23 cellular contexts compared by ENCODE assay signal in the genomic region with DNA sequence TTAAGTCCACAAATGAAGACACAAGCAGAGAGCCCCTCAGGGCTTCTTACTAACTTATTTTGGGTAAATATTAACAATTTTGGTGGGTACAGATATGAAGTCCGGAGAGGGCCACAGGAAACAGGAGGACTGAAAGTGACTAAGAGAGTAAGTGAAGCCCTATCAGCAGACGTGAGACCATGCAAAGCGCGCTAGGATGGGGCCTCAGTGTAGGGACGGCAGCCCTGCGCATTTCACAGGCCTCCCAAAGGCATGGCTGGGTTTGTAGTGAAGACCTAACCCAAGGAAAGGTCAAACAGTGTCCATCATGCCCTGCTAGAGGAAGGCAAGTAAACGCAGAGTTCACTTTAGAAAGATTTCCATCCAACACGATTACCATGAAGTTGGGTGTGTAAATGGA. TPM values are rescaled to one million over a fixed set of nuclear protein-coding genes. Genes with fewer than 3 reads are reported as not detected.
DNase-seq lines count a peak whose midpoint lies in the region; ATAC-seq, FAIRE-seq and TF ChIP-seq lines count a peak whose summit lies in the region.
"Had no signal": no experiment of that assay in that cellular context is flagged by ENCODE, and none has a peak within 500 bp of the region (broad histone marks: within the 10 kb centered on the region; RNA-seq: fewer than 3 reads in every experiment).

No MANE protein-coding gene starts in this region.

- H3K27me3 ChIP-seq in MM.1S (replicated peaks; ENCODE audit: insufficient read depth, low read length) = no peaks in the 10 kb centered on the region
- H3K27me3 ChIP-seq: Peyer's patch had no signal

- H3K4me3 ChIP-seq in MM.1S (ENCODE audit: low read length) = no peak overlapping the region
- H3K4me3 ChIP-seq: A549, HAP-1, Peyer's patch, SK-N-MC had no signal

- no peak overlapping the region for H3K9ac ChIP-seq in MM.1S (ENCODE audit: low read length)

- H3K9me3 ChIP-seq in MM.1S (replicated peaks; ENCODE audit: insufficient read depth, low read length) = no peaks in the 10 kb centered on the region
- H3K9me3 ChIP-seq: A549, HAP-1, Peyer's patch had no signal

- peaks cover 29% of the 10 kb centered on the region for H3K4me1 ChIP-seq in MM.1S (ENCODE audit: low read length)
- H3K4me1 ChIP-seq: HAP-1 had no signal

- peak overlapping the region; percentile 69; the same call in 1 of the 2 replicates for H3K4me2 ChIP-seq in MM.1S (ENCODE audit: low read depth, low read length)
- H3K4me2 ChIP-seq: A549 had no signal

- no peak for ATAC-seq in HG02678 (IDR thresholded peaks at IDR 0.05; ENCODE audit: unreplicated experiment)
- no peak for ATAC-seq in activated T-cell treated with anti-CD3 and anti-CD28 coated beads, Interleukin-2, amount 50 U/mL, for 4 hours
- ATAC-seq: A549 had no signal

- peak overlapping the region; percentile 33 for H3K27ac Mint-ChIP-seq in nephron progenitor cell
- H3K27ac Mint-ChIP-seq: B cell, HFFc6 had no signal

- H3K9me3 Mint-ChIP-seq in nephron progenitor cell = no peaks in the 10 kb centered on the region
- H3K9me3 Mint-ChIP-seq in activated T-cell treated with anti-CD3 and anti-CD28 coated beads, Interleukin-2, amount 50 U/mL, for 4 hours = no peaks in the 10 kb centered on the region
- H3K9me3 Mint-ChIP-seq: HFFc6 had no signal

- DNase-seq in GM18507 (ENCODE audit: extremely low spot score, insufficient read length, low read depth) = no peak
- DNase-seq in MM.1S = no peak
- no peak for DNase-seq in caudate nucleus (lab: John Stamatoyannopoulos, UW)
- no peak for DNase-seq in nephron progenitor cell
- no peak for DNase-seq in activated T-cell treated with anti-CD3 and anti-CD28 coated beads, Interleukin-2, amount 50 U/mL, for 4 hours
- DNase-seq in putamen (ENCODE audit: low spot score) = no peak
- DNase-seq: DMS153, DND-41, GOT3, HFFc6, Kasumi-1, MV-4-11, NCI-H2029, NCI-H446 treated with DMSO at 0.1 percent for 48 hours, NCI-H526 treated with DMSO at 0.1 percent for 48 hours, OCI-M1, SHP77 treated with DMSO at 0.1 percent for 48 hours had no signal

- H3K27me3 Mint-ChIP-seq in nephron progenitor cell (ENCODE audit: low read depth, poor library complexity) = no peaks in the 10 kb centered on the region
- H3K27me3 Mint-ChIP-seq in activated T-cell treated with anti-CD3 and anti-CD28 coated beads, Interleukin-2, amount 50 U/mL, for 4 hours (ENCODE audit: low read depth) = no peaks in the 10 kb centered on the region
- H3K27me3 Mint-ChIP-seq: B cell had no signal

- no peaks in the 10 kb centered on the region for H3K36me3 ChIP-seq in MM.1S (replicated peaks; ENCODE audit: insufficient read depth, low read length)
- H3K36me3 ChIP-seq: HAP-1 had no signal

- peak overlapping the region; percentile 81; the same call in 1 of the 2 replicates for H3K27ac ChIP-seq in MM.1S (ENCODE audit: low read length)
- H3K27ac ChIP-seq in caudate nucleus (ENCODE audit: low read depth, low read length) = peak overlapping the region; percentile 27
- H3K27ac ChIP-seq: Peyer's patch, SK-N-MC had no signal

- H4K20me1 ChIP-seq in MM.1S (ENCODE audit: insufficient read depth, low read length) = no peaks in the 10 kb centered on the region

- no peak overlapping the region for H3K4me3 Mint-ChIP-seq in nephron progenitor cell
- H3K4me3 Mint-ChIP-seq in activated T-cell treated with anti-CD3 and anti-CD28 coated beads, Interleukin-2, amount 50 U/mL, for 4 hours = no peak overlapping the region
- H3K4me3 Mint-ChIP-seq: B cell, HFFc6 had no signal

- no peak overlapping the region for H2AFZ ChIP-seq in MM.1S (ENCODE audit: low read length)

- peaks cover 37% of the 10 kb centered on the region for H3K4me1 Mint-ChIP-seq in nephron progenitor cell
- H3K4me1 Mint-ChIP-seq in activated T-cell treated with anti-CD3 and anti-CD28 coated beads, Interleukin-2, amount 50 U/mL, for 4 hours (ENCODE audit: low read depth) = no peaks in the 10 kb centered on the region
- H3K4me1 Mint-ChIP-seq: B cell had no signal

- FAIRE-seq in GM18507 (lab: Jason Lieb, UNC) = peak; percentile 81
- FAIRE-seq: A549 had no signal

- H3K79me2 ChIP-seq in MM.1S (ENCODE audit: low read length) = no peaks in the 10 kb centered on the region

- TF ChIP-seq CTCF in MM.1S (IDR thresholded peaks at IDR 0.05; ENCODE audit: low read length) (no peak), nephron progenitor cell (IDR thresholded peaks at IDR 0.05) (no peak)

- H3K36me3 Mint-ChIP-seq in nephron progenitor cell (ENCODE audit: low read depth) = peaks cover 9% of the 10 kb centered on the region
- H3K36me3 Mint-ChIP-seq in activated T-cell treated with anti-CD3 and anti-CD28 coated beads, Interleukin-2, amount 50 U/mL, for 4 hours (ENCODE audit: insufficient read depth) = peaks cover 24% of the 10 kb centered on the region

- H3K9me2 ChIP-seq in MM.1S (replicated peaks; ENCODE audit: insufficient read depth, low read length) = no peaks in the 10 kb centered on the region

- H3F3A ChIP-seq in MM.1S (ENCODE audit: insufficient read depth, low read length) = peaks cover 21% of the 10 kb centered on the region

RNA-seq across cellular contexts. Expression of a gene that starts 60.0 kb away (rescaled TPM):
- total RNA-seq in activated T-cell treated with anti-CD3 and anti-CD28 coated beads, Interleukin-2, amount 50 U/mL, for 4 hours = 10 to 100 TPM; 34.3 to 44.0 (median 34.6) TPM
